In genomic region chr10:7014721-7015120, GRCh38 we compare ENCODE assay signal across 38 cellular contexts.
"Had no signal": no experiment of that assay in that cellular context is flagged by ENCODE, and none has a peak within 500 bp of the region (broad histone marks: within the 10 kb centered on the region; RNA-seq: fewer than 3 reads in every experiment).

No MANE protein-coding gene starts in this region.

- ATAC-seq: activated T-cell treated with anti-CD3 and anti-CD28 coated beads, Interleukin-2, amount 50 U/mL, for 4 hours; activated T-cell treated with anti-CD3 and anti-CD28 coated beads, Interleukin-2, amount 50 U/mL, for 72 hours; body of pancreas had no signal

- FAIRE-seq: astrocyte, bronchial epithelial cell had no signal

- H3K27me3 Mint-ChIP-seq: activated naive CD4-positive, alpha-beta T cell treated with anti-CD3 and anti-CD28 coated beads, Interleukin-2, amount 50 U/mL, for 24 hours; activated naive CD8-positive, alpha-beta T cell treated with anti-CD3 and anti-CD28 coated beads for 36 hours; activated T-cell treated with anti-CD3 and anti-CD28 coated beads, Interleukin-2, amount 50 U/mL, for 24 hours; activated T-helper 17 cell treated with anti-CD3 and anti-CD28 coated beads, Interleukin-2, amount 50 U/mL, for 72 hours; central memory CD8-positive, alpha-beta T cell had no signal

- H3K9me3 Mint-ChIP-seq: activated naive CD4-positive, alpha-beta T cell treated with anti-CD3 and anti-CD28 coated beads for 36 hours; activated T-helper 2 cell treated with anti-CD3 and anti-CD28 coated beads, Interferon-gamma antibody, Interleukin-2, Interleukin-4, amounts not matched to agents 10 μg/mL and 5 μg/mL and 100 μg/mL, durations not matched to agents 14 hours and 24 hours and 36 hours had no signal

- H3K27ac ChIP-seq: adrenal gland, ascending aorta, body of pancreas, brain microvascular endothelial cell, breast epithelium, cardiac muscle cell had no signal

- H3K9me3 ChIP-seq: adrenal gland, breast epithelium had no signal

- H3K4me3 ChIP-seq: adrenal gland, ascending aorta, body of pancreas, breast epithelium, cardiac muscle cell had no signal

- H3K36me3 Mint-ChIP-seq: activated naive CD4-positive, alpha-beta T cell treated with anti-CD3 and anti-CD28 coated beads, Interleukin-2, amount 10 ng/mL, durations not matched to agents 7 days and 5 days; brain had no signal

- H3K4me1 Mint-ChIP-seq: activated naive CD4-positive, alpha-beta T cell treated with anti-CD3 and anti-CD28 coated beads, Interleukin-2, amount 10 ng/mL, durations not matched to agents 7 days and 5 days; activated naive CD8-positive, alpha-beta T cell treated with anti-CD3 and anti-CD28 coated beads for 36 hours; activated naive CD8-positive, alpha-beta T cell treated with anti-CD3 and anti-CD28 coated beads, Interleukin-2, amount 10 ng/mL, durations not matched to agents 7 days and 5 days; activated T-helper 17 cell treated with anti-CD3 and anti-CD28 coated beads, Interleukin-2, amount 50 U/mL, for 72 hours; brain had no signal

- H3K27me3 ChIP-seq: adrenal gland, ascending aorta, body of pancreas, brain microvascular endothelial cell, breast epithelium, cardiac muscle cell had no signal

- H3K4me3 Mint-ChIP-seq: activated naive CD4-positive, alpha-beta T cell treated with anti-CD3 and anti-CD28 coated beads for 36 hours; activated naive CD4-positive, alpha-beta T cell treated with anti-CD3 and anti-CD28 coated beads, Interleukin-2, amount 10 ng/mL, durations not matched to agents 7 days and 5 days; activated naive CD4-positive, alpha-beta T cell treated with anti-CD3 and anti-CD28 coated beads, Interleukin-2, amount 50 U/mL, for 24 hours; activated naive CD8-positive, alpha-beta T cell treated with anti-CD3 and anti-CD28 coated beads for 36 hours; activated naive CD8-positive, alpha-beta T cell treated with anti-CD3 and anti-CD28 coated beads, Interleukin-2, amount 10 ng/mL, durations not matched to agents 7 days and 5 days; activated T-cell treated with anti-CD3 and anti-CD28 coated beads, Interleukin-2, amount 50 U/mL, for 24 hours; activated T-cell treated with anti-CD3 and anti-CD28 coated beads, Interleukin-2, amount 50 U/mL, for 4 hours; activated T-cell treated with anti-CD3 and anti-CD28 coated beads, Interleukin-2, amount 50 U/mL, for 72 hours; activated T-helper 1 cell treated with anti-CD3 and anti-CD28 coated beads, Interleukin-12 subunit alpha, Interleukin-12 subunit beta, Interleukin-2, Interleukin-4 antibody, amounts not matched to agents 30 ng/mL and 10 ng/mL and 1 ng/mL, durations not matched to agents 14 hours and 24 hours and 36 hours; activated T-helper 17 cell treated with anti-CD3 and anti-CD28 coated beads, Interleukin-2, amount 50 U/mL, for 72 hours; brain; central memory CD8-positive, alpha-beta T cell had no signal

- H3K4me1 ChIP-seq: adrenal gland, ascending aorta, body of pancreas, breast epithelium had no signal

- DNase-seq: activated effector memory CD4-positive, alpha-beta T cell treated with anti-CD3 and anti-CD28 coated beads, Interleukin-2, amount 50 U/mL, for 16 hours; activated effector memory CD4-positive, alpha-beta T cell treated with Interleukin-2 at 50 U/mL for 16 hours; activated gamma-delta T cell; activated gamma-delta T cell treated with Interleukin-2 at 50 U/mL for 16 hours; activated naive CD4-positive, alpha-beta T cell; activated naive CD4-positive, alpha-beta T cell treated with anti-CD3 and anti-CD28 coated beads for 36 hours; activated naive CD4-positive, alpha-beta T cell treated with anti-CD3 and anti-CD28 coated beads, Interleukin-2, amount 10 ng/mL, durations not matched to agents 7 days and 5 days; activated naive CD4-positive, alpha-beta T cell treated with anti-CD3 and anti-CD28 coated beads, Interleukin-2, amount 50 U/mL, for 16 hours; activated naive CD4-positive, alpha-beta T cell treated with Interleukin-2 at 50 U/mL for 16 hours; activated naive CD8-positive, alpha-beta T cell treated with anti-CD3 and anti-CD28 coated beads for 36 hours; activated naive CD8-positive, alpha-beta T cell treated with anti-CD3 and anti-CD28 coated beads, Interleukin-2, amount 10 ng/mL, durations not matched to agents 7 days and 5 days; activated T-cell treated with anti-CD3 and anti-CD28 coated beads, Interleukin-2, amount 50 U/mL, for 1 hour; activated T-cell treated with anti-CD3 and anti-CD28 coated beads, Interleukin-2, amount 50 U/mL, for 24 hours; activated T-cell treated with anti-CD3 and anti-CD28 coated beads, Interleukin-2, amount 50 U/mL, for 4 hours; activated T-cell treated with anti-CD3 and anti-CD28 coated beads, Interleukin-2, amount 50 U/mL, for 48 hours; activated T-cell treated with anti-CD3 and anti-CD28 coated beads, Interleukin-2, amount 50 U/mL, for 72 hours; adrenal gland; amniotic stem cell; amygdala; anterior cingulate cortex; aorta; body of pancreas; brain microvascular endothelial cell; caudate nucleus; central memory CD4-positive, alpha-beta T cell; cerebellar nuclear complex had no signal

- H3K36me3 ChIP-seq: adrenal gland, ascending aorta, brain microvascular endothelial cell, breast epithelium, cardiac muscle cell had no signal

- H3K27ac Mint-ChIP-seq: activated naive CD4-positive, alpha-beta T cell treated with anti-CD3 and anti-CD28 coated beads for 36 hours; activated naive CD4-positive, alpha-beta T cell treated with anti-CD3 and anti-CD28 coated beads, Interleukin-2, amount 10 ng/mL, durations not matched to agents 7 days and 5 days; activated naive CD4-positive, alpha-beta T cell treated with anti-CD3 and anti-CD28 coated beads, Interleukin-2, amount 50 U/mL, for 24 hours; activated naive CD4-positive, alpha-beta T cell treated with anti-CD3 and anti-CD28 coated beads, Interleukin-2, amount 50 U/mL, for 72 hours; activated naive CD8-positive, alpha-beta T cell treated with anti-CD3 and anti-CD28 coated beads for 36 hours; activated naive CD8-positive, alpha-beta T cell treated with anti-CD3 and anti-CD28 coated beads, Interleukin-2, amount 10 ng/mL, durations not matched to agents 7 days and 5 days; activated T-cell treated with anti-CD3 and anti-CD28 coated beads, Interleukin-2, amount 50 U/mL, for 24 hours; activated T-cell treated with anti-CD3 and anti-CD28 coated beads, Interleukin-2, amount 50 U/mL, for 72 hours; activated T-helper 1 cell treated with anti-CD3 and anti-CD28 coated beads, Interleukin-12 subunit alpha, Interleukin-12 subunit beta, Interleukin-2, Interleukin-4 antibody, amounts not matched to agents 30 ng/mL and 10 ng/mL and 1 ng/mL, durations not matched to agents 14 hours and 24 hours and 36 hours; activated T-helper 17 cell treated with anti-CD3 and anti-CD28 coated beads, Interleukin-2, amount 50 U/mL, for 72 hours; activated T-helper 2 cell treated with anti-CD3 and anti-CD28 coated beads, Interferon-gamma antibody, Interleukin-2, Interleukin-4, amounts not matched to agents 10 μg/mL and 5 μg/mL and 100 μg/mL, durations not matched to agents 14 hours and 24 hours and 36 hours; brain had no signal
